Comparison of ENCODE assay signal across 8 cellular contexts in genomic region chr20:17967595-17968365, GRCh38. TPM values are rescaled to one million over a fixed set of nuclear protein-coding genes. Genes with fewer than 3 reads are reported as not detected.
DNase-seq lines count a peak whose midpoint lies in the region; ATAC-seq and TF ChIP-seq lines count a peak whose summit lies in the region.

No MANE protein-coding gene starts in this region.

- H3K4me3 ChIP-seq in epithelial cell of proximal tubule (ENCODE audit: low read depth, low read length): peak overlapping the region; percentile 93

- H3K4me3 Mint-ChIP-seq in activated T-cell treated with anti-CD3 and anti-CD28 coated beads, Interleukin-2, amount 50 U/mL, for 24 hours: peak overlapping the region; percentile 95
- H3K4me3 Mint-ChIP-seq in T-helper 2 cell treated with Interferon-gamma antibody and Interleukin-4, amounts not matched to agents 5 μg/mL and 100 μg/mL, for 36 hours: peak overlapping the region; percentile 89
- H3K4me3 Mint-ChIP-seq in natural killer cell treated with Interleukin-12 subunit alpha and Interleukin-12 subunit beta and Interleukin-15 and Interleukin-18, amount 100 ng/mL, for 72 hours: peak overlapping the region; percentile 98

- no peaks in the 10 kb centered on the region for H3K9me3 Mint-ChIP-seq in activated T-cell treated with anti-CD3 and anti-CD28 coated beads, Interleukin-2, amount 50 U/mL, for 24 hours
- H3K9me3 Mint-ChIP-seq in T-helper 2 cell treated with Interferon-gamma antibody and Interleukin-4, amounts not matched to agents 5 μg/mL and 100 μg/mL, for 36 hours: no peaks in the 10 kb centered on the region
- H3K9me3 Mint-ChIP-seq in natural killer cell treated with Interleukin-12 subunit alpha and Interleukin-12 subunit beta and Interleukin-15 and Interleukin-18, amount 100 ng/mL, for 72 hours: no peaks in the 10 kb centered on the region

- no peak for DNase-seq in activated T-cell treated with anti-CD3 and anti-CD28 coated beads, Interleukin-2, amount 50 U/mL, for 24 hours
- DNase-seq in activated T-cell treated with anti-CD3 and anti-CD28 coated beads, Interleukin-2, amount 50 U/mL, for 48 hours: no peak
- DNase-seq in T-helper 2 cell treated with Interferon-gamma antibody and Interleukin-4, amounts not matched to agents 5 μg/mL and 100 μg/mL, for 36 hours (ENCODE audit: low spot score): peak; percentile 36
- DNase-seq in epithelial cell of proximal tubule (ENCODE audit: low read depth): no peak
- peak; percentile 73 for DNase-seq in natural killer cell treated with Interleukin-12 subunit alpha and Interleukin-12 subunit beta and Interleukin-15 and Interleukin-18, amount 100 ng/mL, for 72 hours (ENCODE audit: low spot score)
- no peak for DNase-seq in NCI-H187 (lab: John Stamatoyannopoulos, UW)
- no peak for DNase-seq in mesenteric fat pad (ENCODE audit: low spot score)

- ATAC-seq in HG03354 (IDR thresholded peaks at IDR 0.05; ENCODE audit: poor library complexity, severe bottlenecking, unreplicated experiment): peak; percentile 3
- ATAC-seq in natural killer cell treated with Interleukin-12 subunit alpha and Interleukin-12 subunit beta and Interleukin-15 and Interleukin-18, amount 100 ng/mL, for 72 hours: peak; percentile 0 to 1

- H3K4me1 Mint-ChIP-seq in activated T-cell treated with anti-CD3 and anti-CD28 coated beads, Interleukin-2, amount 50 U/mL, for 24 hours (ENCODE audit: low read depth): peaks cover 55% of the 10 kb centered on the region
- H3K4me1 Mint-ChIP-seq in T-helper 2 cell treated with Interferon-gamma antibody and Interleukin-4, amounts not matched to agents 5 μg/mL and 100 μg/mL, for 36 hours (ENCODE audit: low read depth): peaks cover 49% of the 10 kb centered on the region
- H3K4me1 Mint-ChIP-seq in natural killer cell treated with Interleukin-12 subunit alpha and Interleukin-12 subunit beta and Interleukin-15 and Interleukin-18, amount 100 ng/mL, for 72 hours (ENCODE audit: low read depth in 2 of 2): peaks cover 64 to 77% of the 10 kb centered on the region in 2 donors

- peak overlapping the region; percentile 95 for H3K27ac Mint-ChIP-seq in activated T-cell treated with anti-CD3 and anti-CD28 coated beads, Interleukin-2, amount 50 U/mL, for 24 hours
- peak overlapping the region; percentile 92 for H3K27ac Mint-ChIP-seq in T-helper 2 cell treated with Interferon-gamma antibody and Interleukin-4, amounts not matched to agents 5 μg/mL and 100 μg/mL, for 36 hours
- H3K27ac Mint-ChIP-seq in natural killer cell treated with Interleukin-12 subunit alpha and Interleukin-12 subunit beta and Interleukin-15 and Interleukin-18, amount 100 ng/mL, for 72 hours: peak overlapping the region; percentile 97 to 99

- H3K27me3 Mint-ChIP-seq in activated T-cell treated with anti-CD3 and anti-CD28 coated beads, Interleukin-2, amount 50 U/mL, for 24 hours: no peaks in the 10 kb centered on the region
- no peaks in the 10 kb centered on the region for H3K27me3 Mint-ChIP-seq in T-helper 2 cell treated with Interferon-gamma antibody and Interleukin-4, amounts not matched to agents 5 μg/mL and 100 μg/mL, for 36 hours (ENCODE audit: low read depth)
- no peaks in the 10 kb centered on the region for H3K27me3 Mint-ChIP-seq in natural killer cell treated with Interleukin-12 subunit alpha and Interleukin-12 subunit beta and Interleukin-15 and Interleukin-18, amount 100 ng/mL, for 72 hours

- peaks cover 98% of the 10 kb centered on the region for H3K36me3 Mint-ChIP-seq in activated T-cell treated with anti-CD3 and anti-CD28 coated beads, Interleukin-2, amount 50 U/mL, for 24 hours (ENCODE audit: low read depth)
- peaks cover 79% of the 10 kb centered on the region for H3K36me3 Mint-ChIP-seq in T-helper 2 cell treated with Interferon-gamma antibody and Interleukin-4, amounts not matched to agents 5 μg/mL and 100 μg/mL, for 36 hours (ENCODE audit: low read depth)
- peaks cover 37% of the 10 kb centered on the region for H3K36me3 Mint-ChIP-seq in natural killer cell treated with Interleukin-12 subunit alpha and Interleukin-12 subunit beta and Interleukin-15 and Interleukin-18, amount 100 ng/mL, for 72 hours

- TF ChIP-seq CTCF in epithelial cell of proximal tubule (conservative IDR thresholded peaks at IDR 0.05; ENCODE audit: low read depth, low read length): no peak

RNA-seq across cellular contexts. Expression of gene SNX5, which starts 0.8 kb away (rescaled TPM):
- total RNA-seq in epithelial cell of proximal tubule (182 and 185 TPM in 2 replicates), mesenteric fat pad (97.6 TPM)
- total RNA-seq in natural killer cell treated with Interleukin-12 subunit alpha and Interleukin-12 subunit beta and Interleukin-15 and Interleukin-18, amount 100 ng/mL, for 72 hours: 100 to 1,000 TPM; 114 to 255 TPM

RNA-seq across cellular contexts. Expression of gene MGME1, which starts 1.0 kb away (rescaled TPM):
- total RNA-seq in epithelial cell of proximal tubule (15.2 and 23.7 TPM in 2 replicates), mesenteric fat pad (10.6 TPM)
- total RNA-seq in natural killer cell treated with Interleukin-12 subunit alpha and Interleukin-12 subunit beta and Interleukin-15 and Interleukin-18, amount 100 ng/mL, for 72 hours: 10 to 100 TPM; 20.2 to 30.3 TPM

Comparison
In these comparisons a context has a peak if more than half of its experiments do, and no peak if none do; other contexts are left out.
1. DNase-seq: peak in T-helper 2 cell treated with Interferon-gamma antibody and Interleukin-4, amounts not matched to agents 5 μg/mL and 100 μg/mL, for 36 hours (single experiment) and natural killer cell treated with Interleukin-12 subunit alpha and Interleukin-12 subunit beta and Interleukin-15 and Interleukin-18, amount 100 ng/mL, for 72 hours (single experiment); none in activated T-cell treated with anti-CD3 and anti-CD28 coated beads, Interleukin-2, amount 50 U/mL, for 24 hours (single experiment), activated T-cell treated with anti-CD3 and anti-CD28 coated beads, Interleukin-2, amount 50 U/mL, for 48 hours (0 of 2), epithelial cell of proximal tubule (single experiment), NCI-H187 (0 of 2) and mesenteric fat pad (single experiment).
2. Peak in every context shown above with its lines, with median percentiles within 50 percentile points of each other: H3K27ac Mint-ChIP-seq and H3K4me3 Mint-ChIP-seq.